1 cellular context compared by ENCODE assay signal in genomic region chr18:55310044-55310676, GRCh38.
TF ChIP-seq lines count a peak whose summit lies in the region.

No MANE protein-coding gene starts in this region.

TF ChIP-seq in IMR-90, 13 proteins besides CTCF, POLR2A, EP300 and RAD21:
- no peak for TF ChIP-seq MAFK (IDR thresholded peaks at IDR 0.05; ENCODE audit: low read depth, low read length)
- TF ChIP-seq FOS (IDR thresholded peaks at IDR 0.05; ENCODE audit: low read depth, low read length): no peak
- no peak for TF ChIP-seq MXI1 (IDR thresholded peaks at IDR 0.05; ENCODE audit: borderline replicate concordance, low read depth, low read length)
- no peak for TF ChIP-seq USF2 (IDR thresholded peaks at IDR 0.05; ENCODE audit: low read depth, low read length)
- no peak for TF ChIP-seq ELK1 (IDR thresholded peaks at IDR 0.05; ENCODE audit: borderline replicate concordance, low read depth, low read length)
- no peak for TF ChIP-seq SMC3 (IDR thresholded peaks at IDR 0.05; ENCODE audit: low read depth, low read length)
- no peak for TF ChIP-seq RFX5 (IDR thresholded peaks at IDR 0.05; ENCODE audit: low read depth, low read length)
